In genomic region chr7:117673839-117674238, GRCh38 we compare ENCODE assay signal across 8 cellular contexts.
DNase-seq lines count a peak whose midpoint lies in the region; ATAC-seq, FAIRE-seq and TF ChIP-seq lines count a peak whose summit lies in the region.

No MANE protein-coding gene starts in this region.

- H3K4me3 Mint-ChIP-seq in activated T-cell treated with anti-CD3 and anti-CD28 coated beads, Interleukin-2, amount 50 U/mL, for 4 hours: no peak overlapping the region

- BruUV-seq in GM12878 (replicated peaks; lab: Mats Ljungman, UMichigan): no TSS peak

- H3K27me3 ChIP-seq in Karpas-422 (ENCODE audit: low read length): no peaks in the 10 kb centered on the region
- H3K27me3 ChIP-seq in GM12878 (replicated peaks in 1 of 2; ENCODE audit: control insufficient read depth in 2 of 2, insufficient read depth in 2 of 2, low read length in 1 of 2): no peaks in the 10 kb centered on the region; a peak in 1 of 4 replicates
- H3K27me3 ChIP-seq in right lobe of liver: no peaks in the 10 kb centered on the region
- H3K27me3 ChIP-seq in spleen (replicated peaks in 1 of 7): no peaks in the 10 kb centered on the region

- H2AFZ ChIP-seq in Karpas-422 (ENCODE audit: low read length): no peak overlapping the region
- no peak overlapping the region for H2AFZ ChIP-seq in GM12878 (ENCODE audit: control insufficient read depth, low read depth, low read length)

- H3K4me3 ChIP-seq in Karpas-422 (ENCODE audit: low read length) (no peak overlapping the region), GM12878 (no peak overlapping the region), right lobe of liver (no peak overlapping the region), spleen (no peak overlapping the region)

- H4K20me1 ChIP-seq in Karpas-422 (ENCODE audit: insufficient read depth, low read depth, low read length) (no peaks in the 10 kb centered on the region), GM12878 (ENCODE audit: control insufficient read depth, insufficient read depth) (no peaks in the 10 kb centered on the region)

- peak; percentile 53; the same call in 1 of the 2 replicates for TF ChIP-seq RAD21 in GM12878 (IDR thresholded peaks at IDR 0.05; ENCODE audit: insufficient read depth, low read depth, low read length)

- H3K9me3 ChIP-seq in Karpas-422 (ENCODE audit: low read length): no peaks in the 10 kb centered on the region
- no peaks in the 10 kb centered on the region for H3K9me3 ChIP-seq in GM12878 (replicated peaks; ENCODE audit: control insufficient read depth, insufficient read depth, low read length)
- H3K9me3 ChIP-seq in right lobe of liver: no peaks in the 10 kb centered on the region
- no peaks in the 10 kb centered on the region for H3K9me3 ChIP-seq in spleen

- CTCF ChIA-PET in GM12878 (lab: Yijun Ruan, JAX): interaction anchor here (0.7 to 7.5 kb wide), 16 partner anchors 12 to 524 kb away, joined by 3 to 88 read pairs (median 4); no protein-coding TSS in a partner anchor

- intact Hi-C loops in GM12878 (cut with micrococcal nuclease; ENCODE audit: unreplicated experiment): loop anchor here (1.0 kb wide), 2 partner anchors 216 to 274 kb away; no protein-coding TSS in a partner anchor
- intact Hi-C loops in right lobe of liver (cut with DNase I): no loop called here
- intact Hi-C loops in spleen (cut with DNase I; ENCODE audit: low total_unique reads): no loop called here

- TF ChIP-seq CTCF in GM12878 (IDR thresholded peaks at IDR 0.05 in 2 of 3, conservative IDR thresholded peaks at IDR 0.05 in 1 of 3; ENCODE audit: control insufficient read depth in 2 of 3, extremely low read depth in 1 of 3, insufficient read depth in 1 of 3, low read depth in 3 of 3, low read length in 3 of 3): peak; percentile 11 to 51 (median 29); a peak in 4 of 6 replicates
- peak; percentile 35 to 64 (median 49) for TF ChIP-seq CTCF in right lobe of liver (IDR thresholded peaks at IDR 0.05)
- no peak for TF ChIP-seq CTCF in spleen (IDR thresholded peaks at IDR 0.05 in 8 of 11, conservative IDR thresholded peaks at IDR 0.05 in 3 of 11)

- no peak for FAIRE-seq in GM12878 (lab: Jason Lieb, UNC)

- TF ChIP-seq POLR2A in GM12878 (IDR thresholded peaks at IDR 0.05; ENCODE audit: low read depth, low read length) (no peak), right lobe of liver (IDR thresholded peaks at IDR 0.05) (no peak), spleen (IDR thresholded peaks at IDR 0.05) (no peak)

- POLR2A ChIA-PET in GM12878 (lab: Charles Lee): interaction anchor here (1.0 kb wide), 1 partner anchor 11 kb away, joined by 3 read pairs; no protein-coding TSS in a partner anchor

- H3K27ac ChIP-seq in Karpas-422 (ENCODE audit: low read length) (no peak overlapping the region), GM12878 (ENCODE audit: control insufficient read depth, insufficient read depth) (no peak overlapping the region), right lobe of liver (no peak overlapping the region), spleen (no peak overlapping the region)

- RAD21 ChIA-PET in GM12878 (lab: Charles Lee; ENCODE audit: unreplicated experiment): interaction anchor here (1.1 to 4.0 kb wide), 6 partner anchors 45 to 273 kb away, joined by 3 to 22 read pairs (median 11); no protein-coding TSS in a partner anchor

- H3K9me3 Mint-ChIP-seq in activated T-cell treated with anti-CD3 and anti-CD28 coated beads, Interleukin-2, amount 50 U/mL, for 4 hours: no peaks in the 10 kb centered on the region

- in situ Hi-C loops in GM12878 (cut with MboI): no loop called here

- DNase-seq in DMS 273 (lab: John Stamatoyannopoulos, UW; ENCODE audit: unreplicated experiment) (peak; percentile 53), DMS 273 treated with DMSO at 0.1 percent for 48 hours (lab: John Stamatoyannopoulos, UW) (no peak), Karpas-422 (peak; percentile 63), GM12878 (ENCODE audit: low read depth, low spot score) (no peak), right lobe of liver (no peak), spleen (no peak), HuH-7 (ENCODE audit: low spot score) (no peak)
- DNase-seq in activated T-cell treated with anti-CD3 and anti-CD28 coated beads, Interleukin-2, amount 50 U/mL, for 4 hours: no peak

- ATAC-seq in GM12878: peak; percentile 93
- peak; percentile 73 to 85 (median 78) for ATAC-seq in right lobe of liver
- ATAC-seq in activated T-cell treated with anti-CD3 and anti-CD28 coated beads, Interleukin-2, amount 50 U/mL, for 4 hours: no peak

- no peak for TF ChIP-seq EP300 in GM12878 (IDR thresholded peaks at IDR 0.05; ENCODE audit: borderline replicate concordance in 1 of 2, control insufficient read depth in 1 of 2, low read depth in 2 of 2, low read length in 2 of 2)

- H3K4me1 ChIP-seq in Karpas-422 (ENCODE audit: low read length) (no peaks in the 10 kb centered on the region), GM12878 (ENCODE audit: control insufficient read depth, insufficient read depth, low read length) (no peaks in the 10 kb centered on the region), right lobe of liver (peaks cover 0 to 7% (median 0%) of the 10 kb centered on the region in 4 donors), spleen (no peaks in the 10 kb centered on the region)

- H3K79me2 ChIP-seq in Karpas-422 (ENCODE audit: low read length) (no peaks in the 10 kb centered on the region), GM12878 (ENCODE audit: control insufficient read depth, insufficient read depth, low read length) (no peaks in the 10 kb centered on the region)

- H3K36me3 ChIP-seq in Karpas-422 (ENCODE audit: insufficient read depth, low read length): no peaks in the 10 kb centered on the region
- no peaks in the 10 kb centered on the region; a peak in 1 of 4 replicates for H3K36me3 ChIP-seq in GM12878 (ENCODE audit: control insufficient read depth in 2 of 2, insufficient read depth in 2 of 2, low read length in 1 of 2)
- H3K36me3 ChIP-seq in right lobe of liver: no peaks in the 10 kb centered on the region
- no peaks in the 10 kb centered on the region for H3K36me3 ChIP-seq in spleen

- H3K4me2 ChIP-seq in Karpas-422 (ENCODE audit: low read depth, low read length, poor library complexity, severe bottlenecking) (no peak overlapping the region), GM12878 (ENCODE audit: control insufficient read depth, insufficient read depth) (no peak overlapping the region)

- SMC1A ChIA-PET in GM12878 (lab: Charles Lee; ENCODE audit: uncharacterized antibody, unreplicated experiment): interaction anchor here (0.9 to 3.4 kb wide), 10 partner anchors 9 to 273 kb away, joined by 3 to 38 read pairs (median 7); no protein-coding TSS in a partner anchor

- H3K27me3 Mint-ChIP-seq in activated T-cell treated with anti-CD3 and anti-CD28 coated beads, Interleukin-2, amount 50 U/mL, for 4 hours (ENCODE audit: low read depth): no peaks in the 10 kb centered on the region

- H3K4me1 Mint-ChIP-seq in activated T-cell treated with anti-CD3 and anti-CD28 coated beads, Interleukin-2, amount 50 U/mL, for 4 hours (ENCODE audit: low read depth): no peaks in the 10 kb centered on the region

- no peak overlapping the region for H3K9ac ChIP-seq in Karpas-422 (ENCODE audit: low read length)
- H3K9ac ChIP-seq in GM12878 (ENCODE audit: control insufficient read depth, insufficient read depth, low read length): no peak overlapping the region

- H3K36me3 Mint-ChIP-seq in activated T-cell treated with anti-CD3 and anti-CD28 coated beads, Interleukin-2, amount 50 U/mL, for 4 hours (ENCODE audit: insufficient read depth): no peaks in the 10 kb centered on the region

- no peaks in the 10 kb centered on the region for H3K9me2 ChIP-seq in Karpas-422 (replicated peaks; ENCODE audit: insufficient read depth, low read length)

TF ChIP-seq in GM12878, 131 proteins besides CTCF, POLR2A, EP300 and RAD21:
- TF ChIP-seq MTA2 (IDR thresholded peaks at IDR 0.05; ENCODE audit: low read depth): no peak
- TF ChIP-seq ESRRA (IDR thresholded peaks at IDR 0.05; ENCODE audit: low read length): no peak
- no peak for TF ChIP-seq SMAD1 (IDR thresholded peaks at IDR 0.05; ENCODE audit: low read depth, partially characterized antibody)
- TF ChIP-seq BMI1 (IDR thresholded peaks at IDR 0.05; ENCODE audit: borderline replicate concordance): no peak
- no peak for TF ChIP-seq ZBTB4 (CRISPR knock-in tag; IDR thresholded peaks at IDR 0.05)
- TF ChIP-seq CEBPB (IDR thresholded peaks at IDR 0.05; ENCODE audit: borderline replicate concordance in 1 of 2, low read depth in 2 of 2, low read length in 2 of 2): no peak
- TF ChIP-seq SMC3 (IDR thresholded peaks at IDR 0.05; ENCODE audit: borderline replicate concordance, low read length): peak; percentile 64; the same call in 1 of the 2 replicates
TF ChIP-seq in GM12878: peak in this region for 1.

Comparison
In these comparisons a context has a peak if more than half of its experiments do, and no peak if none do; other contexts are left out.
1. DNase-seq: peak in DMS 273 (single experiment) and Karpas-422 (single experiment); none in DMS 273 treated with DMSO at 0.1 percent for 48 hours (single experiment), GM12878 (single experiment), right lobe of liver (0 of 3), activated T-cell treated with anti-CD3 and anti-CD28 coated beads, Interleukin-2, amount 50 U/mL, for 4 hours (single experiment), spleen (single experiment) and HuH-7 (single experiment).
2. ATAC-seq: peak in GM12878 (single experiment) and right lobe of liver (4 of 4); none in activated T-cell treated with anti-CD3 and anti-CD28 coated beads, Interleukin-2, amount 50 U/mL, for 4 hours (0 of 2).
3. CTCF ChIP-seq: peak in GM12878 (3 of 3) and right lobe of liver (4 of 4); none in spleen (0 of 11).